ENCODE assay signal across 2 cellular contexts in genomic region chr15:79179597-79179996, GRCh38.
TF ChIP-seq lines count a peak whose summit lies in the region.

No MANE protein-coding gene starts in this region.

TF ChIP-seq in A549, 52 proteins besides CTCF, POLR2A, EP300 and RAD21 (continued from another document):
- TF ChIP-seq REST (IDR thresholded peaks at IDR 0.05) (no peak), RFX5 (IDR thresholded peaks at IDR 0.05) (no peak), HOXB13 (CRISPR knock-in tag; IDR thresholded peaks at IDR 0.05; ENCODE audit: low read depth) (no peak), FOSB (CRISPR knock-in tag; IDR thresholded peaks at IDR 0.05) (no peak), GATA3 (IDR thresholded peaks at IDR 0.05; ENCODE audit: borderline replicate concordance) (no peak), ELK1 (IDR thresholded peaks at IDR 0.05; ENCODE audit: low read depth, low read length) (no peak), E2F6 (IDR thresholded peaks at IDR 0.05; ENCODE audit: borderline replicate concordance, low read depth) (no peak), KDM1A (IDR thresholded peaks at IDR 0.05; ENCODE audit: low read depth) (no peak), ZNF302 (CRISPR knock-in tag; IDR thresholded peaks at IDR 0.05) (no peak), HOXA7 (CRISPR knock-in tag; IDR thresholded peaks at IDR 0.05) (no peak), MAZ (IDR thresholded peaks at IDR 0.05; ENCODE audit: borderline replicate concordance, low read depth, low read length) (no peak), NR3C1 (IDR thresholded peaks at IDR 0.05) (no peak)

TF ChIP-seq in K562, 482 proteins besides CTCF, POLR2A, EP300 and RAD21 (continued from another document):
- TF ChIP-seq RBBP5 (IDR thresholded peaks at IDR 0.05; ENCODE audit: borderline replicate concordance, insufficient read depth, low read length, poor library complexity, severe bottlenecking) (peak; percentile 3), HDAC3 (IDR thresholded peaks at IDR 0.05; ENCODE audit: borderline replicate concordance, partially characterized antibody) (no peak), HEY1 (CRISPR knock-in tag; IDR thresholded peaks at IDR 0.05; ENCODE audit: borderline replicate concordance) (no peak), ETV1 (tag; conservative IDR thresholded peaks at IDR 0.05; ENCODE audit: low read depth) (no peak), ERF (CRISPR knock-in tag; IDR thresholded peaks at IDR 0.05) (no peak), ETS1 (conservative IDR thresholded peaks at IDR 0.05; ENCODE audit: control insufficient read depth, low read depth, low read length) (no peak), ELF4 (CRISPR knock-in tag; IDR thresholded peaks at IDR 0.05) (no peak), ZNF263 (CRISPR knock-in tag; IDR thresholded peaks at IDR 0.05; ENCODE audit: borderline replicate concordance) (no peak), DIDO1 (tag; IDR thresholded peaks at IDR 0.05; ENCODE audit: low read depth) (no peak)
